Comparison of ENCODE assay signal across 8 cellular contexts in genomic region chr5:71757590-71758543, GRCh38. TPM values are rescaled to one million over a fixed set of nuclear protein-coding genes. Genes with fewer than 3 reads are reported as not detected.
DNase-seq lines count a peak whose midpoint lies in the region; ATAC-seq lines count a peak whose summit lies in the region.

No MANE protein-coding gene starts in this region.

- H3K4me3 ChIP-seq in H7 (ENCODE audit: insufficient read depth, low read depth, low read length), result no peak overlapping the region

- H3K27me3 ChIP-seq in H7 (ENCODE audit: control insufficient read depth, insufficient read depth, low read length), result no peaks in the 10 kb centered on the region

- peak; percentile 100 for ATAC-seq in left lobe of liver

- peak; percentile 38 for DNase-seq in GM04504 (ENCODE audit: low read depth)
- DNase-seq in H7, result peak; percentile 41
- peak; percentile 45 for DNase-seq in NCI-H1105 (lab: John Stamatoyannopoulos, UW)
- peak; percentile 59 for DNase-seq in UCSD-AML1 (lab: John Stamatoyannopoulos, UW; ENCODE audit: unreplicated experiment)
- DNase-seq in cerebellum (ENCODE audit: low spot score), result peak; percentile 40
- peak; percentile 78 for DNase-seq in left lobe of liver (ENCODE audit: low spot score)
- DNase-seq in stimulated activated CD4-positive, alpha-beta T cell treated with anti-CD3 and anti-CD28 coated beads, Interleukin-4, amount 100 ng/mL, for 4 hours, result peak; percentile 20 to 27
- no peak for DNase-seq in NK-92 (lab: John Stamatoyannopoulos, UW; ENCODE audit: unreplicated experiment)

- H3K36me3 ChIP-seq in H7 (replicated peaks; ENCODE audit: control insufficient read depth, insufficient read depth, low read length), result no peaks in the 10 kb centered on the region

RNA-seq across cellular contexts. Expression of gene CARTPT, which starts 38.8 kb away (rescaled TPM):
- not detected in 2 replicates for total RNA-seq in H7 (2014; rRNA removed; shearing (Covaris generic))
- not detected for total RNA-seq in cerebellum
- total RNA-seq in left lobe of liver, result not detected
